Comparison of ENCODE assay signal across 25 cellular contexts in the genomic region with DNA sequence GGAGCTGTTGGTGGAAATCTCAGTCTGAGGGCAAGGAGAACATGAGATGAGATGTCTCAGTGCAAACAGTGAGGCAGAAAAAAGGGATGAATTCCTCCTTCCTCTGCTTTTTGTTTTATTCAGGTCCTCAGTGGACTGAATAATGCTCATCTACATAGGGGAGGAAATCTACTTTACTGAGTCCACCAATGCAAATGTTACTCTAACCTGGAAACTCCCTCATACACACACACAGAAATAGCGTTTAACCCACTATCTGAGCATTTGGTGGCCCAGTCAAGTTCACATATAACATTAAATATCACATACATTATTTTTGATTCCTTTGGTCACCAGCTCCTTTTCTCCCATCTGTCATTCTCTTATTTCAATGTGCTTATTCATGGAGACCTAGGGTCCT.
"Had no signal": no experiment of that assay in that cellular context is flagged by ENCODE, and none has a peak within 500 bp of the region (broad histone marks: within the 10 kb centered on the region; RNA-seq: fewer than 3 reads in every experiment).

No MANE protein-coding gene starts in this region.

- H3K9me3 Mint-ChIP-seq: activated T-cell treated with anti-CD3 and anti-CD28 coated beads, Interleukin-2, amount 50 U/mL, for 4 hours; natural killer cell; stimulated activated naive B cell treated with anti-CD40 and anti-IgM and Interleukin-4, amounts not matched to agents 10 μg/mL and 1 μg/mL and 100 μg/mL, for 72 hours had no signal

- H3K4me3 Mint-ChIP-seq: activated naive CD8-positive, alpha-beta T cell treated with anti-CD3 and anti-CD28 coated beads for 36 hours; activated T-cell treated with anti-CD3 and anti-CD28 coated beads, Interleukin-2, amount 50 U/mL, for 4 hours; natural killer cell; stimulated activated naive B cell treated with anti-CD40 and anti-IgM and Interleukin-4, amounts not matched to agents 10 μg/mL and 1 μg/mL and 100 μg/mL, for 72 hours had no signal

- H3K36me3 Mint-ChIP-seq: activated naive CD8-positive, alpha-beta T cell treated with anti-CD3 and anti-CD28 coated beads for 36 hours; natural killer cell; stimulated activated naive B cell treated with anti-CD40 and anti-IgM and Interleukin-4, amounts not matched to agents 10 μg/mL and 1 μg/mL and 100 μg/mL, for 72 hours had no signal

- H3K4me1 Mint-ChIP-seq: activated naive CD8-positive, alpha-beta T cell treated with anti-CD3 and anti-CD28 coated beads for 36 hours; natural killer cell; stimulated activated naive B cell treated with anti-CD40 and anti-IgM and Interleukin-4, amounts not matched to agents 10 μg/mL and 1 μg/mL and 100 μg/mL, for 72 hours had no signal

- DNase-seq: activated CD4-positive, alpha-beta T cell treated with anti-CD3 and anti-CD28 coated beads for 4 hours; activated CD4-positive, alpha-beta T cell treated with anti-CD3 and anti-CD28 coated beads, Interleukin-2, amount 50 U/mL, for 48 hours; activated CD4-positive, CD25-positive, alpha-beta regulatory T cell; activated CD8-positive, alpha-beta memory T cell treated with anti-CD3 and anti-CD28 coated beads, Interleukin-2, amount 50 U/mL, for 48 hours; activated naive CD4-positive, alpha-beta T cell treated with Interleukin-2 at 50 U/mL for 16 hours; activated naive CD8-positive, alpha-beta T cell treated with anti-CD3 and anti-CD28 coated beads for 36 hours; activated T-cell treated with anti-CD3 and anti-CD28 coated beads, Interleukin-2, amount 50 U/mL, for 4 hours; central memory CD4-positive, alpha-beta T cell; dermis blood vessel endothelial cell; effector CD8-positive, alpha-beta T cell; esophagus squamous epithelium; gastrocnemius medialis; head of caudate nucleus; hypothalamus; left ventricle myocardium superior; mammary epithelial cell; midbrain; natural killer cell; small intestine; stimulated activated naive B cell treated with anti-CD40 and anti-IgM and Interleukin-4, amounts not matched to agents 10 μg/mL and 1 μg/mL and 100 μg/mL, for 72 hours; testis; trophoblast cell had no signal

- H3K36me3 ChIP-seq: esophagus squamous epithelium, gastrocnemius medialis, vagina had no signal

- H3K27ac Mint-ChIP-seq: activated naive CD8-positive, alpha-beta T cell treated with anti-CD3 and anti-CD28 coated beads for 36 hours; natural killer cell; stimulated activated naive B cell treated with anti-CD40 and anti-IgM and Interleukin-4, amounts not matched to agents 10 μg/mL and 1 μg/mL and 100 μg/mL, for 72 hours had no signal

- FAIRE-seq: astrocyte, small intestine had no signal

- H3K4me1 ChIP-seq: esophagus squamous epithelium, gastrocnemius medialis, testis, vagina had no signal

- H3K27me3 ChIP-seq: esophagus squamous epithelium, gastrocnemius medialis, testis, vagina had no signal

- ATAC-seq: activated T-cell treated with anti-CD3 and anti-CD28 coated beads, Interleukin-2, amount 50 U/mL, for 4 hours; gastrocnemius medialis; left ventricle myocardium superior; natural killer cell; sciatic nerve; stimulated activated naive B cell treated with anti-CD40 and anti-IgM and Interleukin-4, amounts not matched to agents 10 μg/mL and 1 μg/mL and 100 μg/mL, for 72 hours had no signal

- H3K27me3 Mint-ChIP-seq: activated naive CD8-positive, alpha-beta T cell treated with anti-CD3 and anti-CD28 coated beads for 36 hours; stimulated activated naive B cell treated with anti-CD40 and anti-IgM and Interleukin-4, amounts not matched to agents 10 μg/mL and 1 μg/mL and 100 μg/mL, for 72 hours had no signal

- H3K9me3 ChIP-seq: esophagus squamous epithelium, gastrocnemius medialis, testis, vagina had no signal

- H3K27ac ChIP-seq: esophagus squamous epithelium, gastrocnemius medialis, testis, vagina had no signal

- H3K4me3 ChIP-seq: esophagus squamous epithelium, gastrocnemius medialis, testis, vagina had no signal
